16 cellular contexts compared by ENCODE assay signal in genomic region chr6:139904572-139904971, GRCh38.
"Had no signal": no experiment of that assay in that cellular context is flagged by ENCODE, and none has a peak within 500 bp of the region (broad histone marks: within the 10 kb centered on the region; RNA-seq: fewer than 3 reads in every experiment).

No MANE protein-coding gene starts in this region.

- H3K4me1 ChIP-seq: gastrocnemius medialis had no signal

- H3K4me3 Mint-ChIP-seq: activated CD8-positive, alpha-beta memory T cell treated with anti-CD3 and anti-CD28 coated beads, Interleukin-2, amount 10 ng/mL, durations not matched to agents 7 days and 5 days; activated naive CD8-positive, alpha-beta T cell; central memory CD8-positive, alpha-beta T cell; effector memory CD8-positive, alpha-beta T cell; nephron; T-helper 2 cell treated with Interferon-gamma antibody and Interleukin-4, amounts not matched to agents 5 μg/mL and 100 μg/mL, for 36 hours had no signal

- H3K27me3 ChIP-seq: gastrocnemius medialis had no signal

- H3K4me1 Mint-ChIP-seq: central memory CD8-positive, alpha-beta T cell had no signal

- H3K36me3 Mint-ChIP-seq: activated naive CD8-positive, alpha-beta T cell; brain had no signal

- DNase-seq: activated CD4-positive, alpha-beta T cell treated with anti-CD3 and anti-CD28 coated beads for 1 hour; activated CD4-positive, alpha-beta T cell treated with anti-CD3 and anti-CD28 coated beads, Interleukin-2, amount 50 U/mL, for 48 hours; activated CD8-positive, alpha-beta memory T cell treated with anti-CD3 and anti-CD28 coated beads, Interleukin-2, amount 10 ng/mL, durations not matched to agents 7 days and 5 days; activated gamma-delta T cell; activated T-cell treated with anti-CD3 and anti-CD28 coated beads, Interleukin-2, amount 50 U/mL, for 48 hours; amygdala; effector memory CD8-positive, alpha-beta T cell; gastrocnemius medialis; kidney glomerular epithelial cell; mammary epithelial cell had no signal

- H3K27ac ChIP-seq: epithelial cell of prostate, gastrocnemius medialis had no signal

- H3K36me3 ChIP-seq: gastrocnemius medialis had no signal

- H3K4me3 ChIP-seq: gastrocnemius medialis had no signal

- H3K9me3 Mint-ChIP-seq: central memory CD8-positive, alpha-beta T cell; effector memory CD8-positive, alpha-beta T cell; T-helper 2 cell treated with Interferon-gamma antibody and Interleukin-4, amounts not matched to agents 5 μg/mL and 100 μg/mL, for 36 hours had no signal

- H3K27ac Mint-ChIP-seq: activated CD8-positive, alpha-beta memory T cell treated with anti-CD3 and anti-CD28 coated beads, Interleukin-2, amount 10 ng/mL, durations not matched to agents 7 days and 5 days; activated naive CD8-positive, alpha-beta T cell; effector memory CD8-positive, alpha-beta T cell; T-helper 2 cell treated with Interferon-gamma antibody and Interleukin-4, amounts not matched to agents 5 μg/mL and 100 μg/mL, for 36 hours had no signal

- H3K27me3 Mint-ChIP-seq: activated CD8-positive, alpha-beta memory T cell treated with anti-CD3 and anti-CD28 coated beads, Interleukin-2, amount 10 ng/mL, durations not matched to agents 7 days and 5 days; brain had no signal

- ATAC-seq: activated CD8-positive, alpha-beta memory T cell treated with anti-CD3 and anti-CD28 coated beads, Interleukin-2, amount 10 ng/mL, durations not matched to agents 7 days and 5 days; gastrocnemius medialis had no signal

- H3K9me3 ChIP-seq: gastrocnemius medialis had no signal
